ENCODE assay signal across 8 cellular contexts in the genomic region with DNA sequence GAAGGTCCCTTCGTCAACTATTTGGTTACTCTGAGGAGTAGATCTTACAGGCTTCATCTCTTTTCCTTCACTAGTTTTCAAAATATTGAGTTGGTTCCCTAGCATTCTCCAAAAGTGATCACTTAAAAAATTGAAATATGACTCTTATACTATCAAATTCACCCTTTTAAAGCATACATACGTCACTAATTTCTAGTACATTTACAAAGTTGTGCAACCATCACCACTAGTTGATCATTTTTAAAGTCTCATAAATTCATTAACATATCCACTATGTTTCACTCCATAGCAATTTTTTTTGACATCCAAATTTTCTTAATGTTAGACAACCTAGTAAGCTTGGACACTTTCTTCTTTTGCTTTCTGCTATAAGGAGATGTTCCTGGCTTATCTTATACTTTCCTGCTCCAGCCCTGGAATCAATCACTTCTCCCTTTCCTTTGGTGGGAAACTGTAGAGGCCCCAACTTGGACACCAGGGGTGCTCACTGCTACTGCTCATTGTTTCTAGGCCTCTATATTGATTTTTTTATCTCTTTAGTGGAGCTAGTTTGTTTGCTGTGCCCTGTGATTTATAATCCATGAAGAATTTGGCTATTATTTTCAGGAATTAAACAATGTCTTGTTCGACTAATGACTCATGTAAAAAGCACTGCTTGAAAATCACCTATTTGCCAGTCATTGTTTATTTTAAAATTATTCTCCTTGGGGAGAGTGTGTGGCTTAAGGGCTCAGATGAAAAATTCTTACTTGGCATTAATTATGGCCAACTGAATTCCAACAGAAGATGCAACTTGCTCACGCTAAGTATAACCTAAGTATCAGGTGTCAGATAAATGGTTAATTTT. TPM values are rescaled to one million over a fixed set of nuclear protein-coding genes. Genes with fewer than 3 reads are reported as not detected.
A peak's percentile ranks its signal among the peaks of the same experiment; 100 is the strongest.
DNase-seq lines count a peak whose midpoint lies in the region; ATAC-seq and TF ChIP-seq lines count a peak whose summit lies in the region.

No MANE protein-coding gene starts in this region.

- H3K4me1 ChIP-seq in psoas muscle, result peaks cover 22% of the 10 kb centered on the region
- peaks cover 10% of the 10 kb centered on the region for H3K4me1 ChIP-seq in effector memory CD4-positive, alpha-beta T cell (ENCODE audit: control insufficient read depth, insufficient read depth, low read length, poor library complexity, severe bottlenecking)

- peak overlapping the region; percentile 83 for H3K27ac Mint-ChIP-seq in Calu3 (ENCODE audit: unreplicated experiment)
- H3K27ac Mint-ChIP-seq in dendritic cell treated with granulocyte-macrophage colony-stimulating factor and Interleukin-4, amounts not matched to agents 40 ng/mL and 50 ng/mL, for 4 days, result peak overlapping the region; percentile 50

- H3K4me3 ChIP-seq in psoas muscle (no peak overlapping the region), WERI-Rb-1 (ENCODE audit: low read depth, low read length) (no peak overlapping the region)
- H3K4me3 ChIP-seq in effector memory CD4-positive, alpha-beta T cell (ENCODE audit: insufficient read depth, low read depth, low read length, poor library complexity, severe bottlenecking), result no peak overlapping the region

- TF ChIP-seq CTCF in Calu3 (IDR thresholded peaks at IDR 0.05; ENCODE audit: unreplicated experiment) (peak; percentile 25), psoas muscle (IDR thresholded peaks at IDR 0.05) (no peak), WERI-Rb-1 (IDR thresholded peaks at IDR 0.05; ENCODE audit: low read depth, low read length) (no peak)

- H3K36me3 Mint-ChIP-seq in Calu3 (ENCODE audit: insufficient read depth, unreplicated experiment), result peaks cover 18% of the 10 kb centered on the region
- H3K36me3 Mint-ChIP-seq in dendritic cell treated with granulocyte-macrophage colony-stimulating factor and Interleukin-4, amounts not matched to agents 40 ng/mL and 50 ng/mL, for 4 days (ENCODE audit: low read depth), result peaks cover 1% of the 10 kb centered on the region

- H3K36me3 ChIP-seq in psoas muscle (ENCODE audit: insufficient read depth in 1 of 2, low read depth in 1 of 2) (no peaks in the 10 kb centered on the region), WERI-Rb-1 (peaks cover 2% of the 10 kb centered on the region; the same call in 1 of the 2 replicates)
- H3K36me3 ChIP-seq in effector memory CD4-positive, alpha-beta T cell (ENCODE audit: control insufficient read depth, insufficient read depth, low read length), result no peaks in the 10 kb centered on the region

- CTCF ChIA-PET in Calu3 (lab: Charles Lee), result interaction anchor here (0.6 kb wide), 1 partner anchor 119 kb away, joined by 5 read pairs; no protein-coding TSS in a partner anchor

- WGBS in psoas muscle, 3 donors, result 55 to 74% (median 64%) methylated on average over 4 of the region's 4 CpGs

- no peak for ATAC-seq in psoas muscle
- ATAC-seq in GM18907 (IDR thresholded peaks at IDR 0.05; ENCODE audit: unreplicated experiment), result no peak

- H3K9me3 ChIP-seq in psoas muscle (no peaks in the 10 kb centered on the region), WERI-Rb-1 (ENCODE audit: severe bottlenecking) (no peaks in the 10 kb centered on the region)
- no peaks in the 10 kb centered on the region for H3K9me3 ChIP-seq in effector memory CD4-positive, alpha-beta T cell (ENCODE audit: control insufficient read depth, low read length)

- H3K27me3 ChIP-seq in psoas muscle (ENCODE audit: insufficient read depth in 3 of 3, low read length in 2 of 3) (no peaks in the 10 kb centered on the region), WERI-Rb-1 (ENCODE audit: insufficient read depth, low read depth, severe bottlenecking) (no peaks in the 10 kb centered on the region)
- no peaks in the 10 kb centered on the region for H3K27me3 ChIP-seq in effector memory CD4-positive, alpha-beta T cell (replicated peaks; ENCODE audit: control insufficient read depth, insufficient read depth, low read length, poor library complexity, severe bottlenecking)

- H3K4me3 Mint-ChIP-seq in Calu3 (ENCODE audit: low read depth, unreplicated experiment), result peak overlapping the region; percentile 33
- H3K4me3 Mint-ChIP-seq in dendritic cell treated with granulocyte-macrophage colony-stimulating factor and Interleukin-4, amounts not matched to agents 40 ng/mL and 50 ng/mL, for 4 days, result no peak overlapping the region

- H3K4me1 Mint-ChIP-seq in Calu3 (ENCODE audit: low read depth, unreplicated experiment), result peaks cover 29% of the 10 kb centered on the region
- H3K4me1 Mint-ChIP-seq in dendritic cell treated with granulocyte-macrophage colony-stimulating factor and Interleukin-4, amounts not matched to agents 40 ng/mL and 50 ng/mL, for 4 days (ENCODE audit: low read depth), result no peaks in the 10 kb centered on the region

- intact Hi-C loops in Calu3 (cut with micrococcal nuclease; ENCODE audit: unreplicated experiment) (loop anchor here (1.0 kb wide), 1 partner anchor 63 kb away; no protein-coding TSS in a partner anchor), psoas muscle (cut with DNase I) (no loop called here)
- intact Hi-C loops in dendritic cell treated with granulocyte-macrophage colony-stimulating factor and Interleukin-4, amounts not matched to agents 40 ng/mL and 50 ng/mL, for 4 days (cut with micrococcal nuclease), result no loop called here

- BruUV-seq in Calu3 (replicated peaks; lab: Mats Ljungman, UMichigan), result no TSS peak

- no peaks in the 10 kb centered on the region for H3K9me3 Mint-ChIP-seq in Calu3 (ENCODE audit: low read depth, unreplicated experiment)
- no peaks in the 10 kb centered on the region for H3K9me3 Mint-ChIP-seq in dendritic cell treated with granulocyte-macrophage colony-stimulating factor and Interleukin-4, amounts not matched to agents 40 ng/mL and 50 ng/mL, for 4 days

- H3K27me3 Mint-ChIP-seq in Calu3 (ENCODE audit: unreplicated experiment), result no peaks in the 10 kb centered on the region
- no peaks in the 10 kb centered on the region for H3K27me3 Mint-ChIP-seq in dendritic cell treated with granulocyte-macrophage colony-stimulating factor and Interleukin-4, amounts not matched to agents 40 ng/mL and 50 ng/mL, for 4 days

- peak overlapping the region; percentile 98 for H3K27ac ChIP-seq in psoas muscle
- no peak overlapping the region for H3K27ac ChIP-seq in effector memory CD4-positive, alpha-beta T cell (ENCODE audit: insufficient read depth, low read length, poor library complexity, severe bottlenecking)
- H3K27ac ChIP-seq in WERI-Rb-1, result no peak overlapping the region

- in situ Hi-C loops in KBM-7 (cut with MboI; ENCODE audit: low pct_unique_long_range_greater_than_20kb, low sequenced_read_pairs), result no loop called here

- peak; percentile 34 for DNase-seq in Calu3
- peak; percentile 30 for DNase-seq in KBM-7
- DNase-seq in psoas muscle, result no peak
- no peak for DNase-seq in effector memory CD4-positive, alpha-beta T cell
- no peak for DNase-seq in WERI-Rb-1
- DNase-seq in activated effector memory CD4-positive, alpha-beta T cell treated with Interleukin-2 at 50 U/mL for 16 hours, result no peak

RNA-seq across cellular contexts. Expression of gene ZFX, which starts 4.0 kb away (rescaled TPM):
- total RNA-seq in Calu3 (2022), result 43.3 and 45.1 TPM in 2 replicates
- total RNA-seq in psoas muscle, result 10 to 100 TPM; 55.4 to 72.3 (median 60.6) TPM
- 10 to 100 TPM in 1 of 3 donors, 1 to 10 TPM in 2; 3.8 to 14.9 (median 9.6) TPM for polyA plus RNA-seq in psoas muscle

Comparison
In these comparisons a context has a peak if more than half of its experiments do, and no peak if none do; other contexts are left out.
1. DNase-seq: peak in Calu3 (single experiment) and KBM-7 (single experiment); none in psoas muscle (0 of 2), effector memory CD4-positive, alpha-beta T cell (0 of 3), WERI-Rb-1 (single experiment) and activated effector memory CD4-positive, alpha-beta T cell treated with Interleukin-2 at 50 U/mL for 16 hours (single experiment).